1 cellular context compared by ENCODE assay signal in the genomic region with DNA sequence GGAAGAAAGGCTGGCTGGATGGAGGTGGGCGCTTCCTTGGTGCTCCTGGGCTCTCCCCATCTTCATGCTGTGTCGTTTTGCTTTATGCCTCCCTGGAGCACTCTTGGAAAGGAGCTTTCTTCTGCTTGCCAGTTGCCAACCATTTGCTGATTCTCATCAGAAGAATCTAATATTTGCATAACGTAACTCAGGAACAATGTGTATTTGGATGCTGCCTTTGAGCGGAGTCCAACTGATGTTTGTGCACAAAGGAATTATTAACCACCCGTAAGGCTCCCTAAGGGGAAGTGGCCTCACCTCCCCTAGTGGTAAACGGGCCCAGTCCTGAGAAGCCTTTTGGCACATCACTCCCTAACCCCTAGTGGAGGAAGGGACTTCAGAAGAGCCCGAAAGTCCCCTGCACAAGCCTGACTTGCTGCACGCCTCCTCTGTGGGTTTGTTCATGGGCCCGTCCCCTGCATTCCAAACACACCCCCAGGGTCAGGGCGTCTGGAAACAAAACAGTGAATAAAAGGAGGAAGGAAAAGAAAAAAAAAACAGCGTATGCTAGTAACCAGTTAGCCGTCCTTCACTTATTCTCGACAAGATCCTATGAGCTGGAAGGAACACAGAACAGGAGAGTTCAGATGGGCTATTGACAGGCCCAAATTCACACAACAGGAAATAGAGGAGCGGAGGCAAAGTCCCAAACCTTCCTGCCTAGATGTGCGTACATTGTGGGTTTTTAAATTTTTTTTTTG.
TF ChIP-seq lines count a peak whose summit lies in the region.

No MANE protein-coding gene starts in this region.

TF ChIP-seq in HepG2, 621 proteins besides CTCF, POLR2A, EP300 and RAD21 (continued from another document):
- TF ChIP-seq, protein P1, sequence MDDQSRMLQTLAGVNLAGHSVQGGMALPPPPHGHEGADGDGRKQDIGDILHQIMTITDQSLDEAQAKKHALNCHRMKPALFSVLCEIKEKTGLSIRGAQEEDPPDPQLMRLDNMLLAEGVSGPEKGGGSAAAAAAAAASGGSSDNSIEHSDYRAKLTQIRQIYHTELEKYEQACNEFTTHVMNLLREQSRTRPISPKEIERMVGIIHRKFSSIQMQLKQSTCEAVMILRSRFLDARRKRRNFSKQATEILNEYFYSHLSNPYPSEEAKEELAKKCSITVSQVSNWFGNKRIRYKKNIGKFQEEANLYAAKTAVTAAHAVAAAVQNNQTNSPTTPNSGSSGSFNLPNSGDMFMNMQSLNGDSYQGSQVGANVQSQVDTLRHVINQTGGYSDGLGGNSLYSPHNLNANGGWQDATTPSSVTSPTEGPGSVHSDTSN (CRISPR knock-in tag; IDR thresholded peaks at IDR 0.05; ENCODE audit: borderline replicate concordance) = no peak
- TF ChIP-seq ZNF282 (IDR thresholded peaks at IDR 0.05; ENCODE audit: partially characterized antibody) = no peak
- TF ChIP-seq RXRB (CRISPR knock-in tag; IDR thresholded peaks at IDR 0.05; ENCODE audit: borderline replicate concordance) = peak; percentile 92
- TF ChIP-seq, protein P2, sequence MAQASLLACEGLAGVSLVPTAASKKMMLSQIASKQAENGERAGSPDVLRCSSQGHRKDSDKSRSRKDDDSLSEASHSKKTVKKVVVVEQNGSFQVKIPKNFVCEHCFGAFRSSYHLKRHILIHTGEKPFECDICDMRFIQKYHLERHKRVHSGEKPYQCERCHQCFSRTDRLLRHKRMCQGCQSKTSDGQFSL (CRISPR knock-in tag; IDR thresholded peaks at IDR 0.05) = no peak
- no peak for TF ChIP-seq ZBTB3 (CRISPR knock-in tag; IDR thresholded peaks at IDR 0.05; ENCODE audit: borderline replicate concordance, low read depth)
- no peak; the same call in 1 of the 2 replicates for TF ChIP-seq ZNF709 (CRISPR knock-in tag; IDR thresholded peaks at IDR 0.05)
- TF ChIP-seq, protein P3, sequence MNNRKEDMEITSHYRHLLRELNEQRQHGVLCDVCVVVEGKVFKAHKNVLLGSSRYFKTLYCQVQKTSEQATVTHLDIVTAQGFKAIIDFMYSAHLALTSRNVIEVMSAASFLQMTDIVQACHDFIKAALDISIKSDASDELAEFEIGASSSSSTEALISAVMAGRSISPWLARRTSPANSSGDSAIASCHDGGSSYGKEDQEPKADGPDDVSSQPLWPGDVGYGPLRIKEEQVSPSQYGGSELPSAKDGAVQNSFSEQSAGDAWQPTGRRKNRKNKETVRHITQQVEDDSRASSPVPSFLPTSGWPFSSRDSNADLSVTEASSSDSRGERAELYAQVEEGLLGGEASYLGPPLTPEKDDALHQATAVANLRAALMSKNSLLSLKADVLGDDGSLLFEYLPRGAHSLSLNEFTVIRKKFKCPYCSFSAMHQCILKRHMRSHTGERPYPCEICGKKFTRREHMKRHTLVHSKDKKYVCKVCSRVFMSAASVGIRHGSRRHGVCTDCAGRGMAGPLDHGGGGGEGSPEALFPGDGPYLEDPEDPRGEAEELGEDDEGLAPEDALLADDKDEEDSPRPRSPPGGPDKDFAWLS (CRISPR knock-in tag; IDR thresholded peaks at IDR 0.05; ENCODE audit: borderline replicate concordance) = no peak
- TF ChIP-seq ZNF703 (CRISPR knock-in tag; IDR thresholded peaks at IDR 0.05; ENCODE audit: borderline replicate concordance) = 0 out of 2 replicates have a peak, but pooled peaks have one; percentile 66
- no peak for TF ChIP-seq U2AF1 (optimal IDR thresholded peaks at IDR 0.05; ENCODE audit: low read depth, low read length)
- TF ChIP-seq GABPA (IDR thresholded peaks at IDR 0.05; ENCODE audit: low read depth, low read length) = no peak
- peak; percentile 64; the same call in 1 of the 2 replicates for TF ChIP-seq GABPA (CRISPR knock-in tag; IDR thresholded peaks at IDR 0.05; ENCODE audit: low read depth)
- TF ChIP-seq, protein P4, sequence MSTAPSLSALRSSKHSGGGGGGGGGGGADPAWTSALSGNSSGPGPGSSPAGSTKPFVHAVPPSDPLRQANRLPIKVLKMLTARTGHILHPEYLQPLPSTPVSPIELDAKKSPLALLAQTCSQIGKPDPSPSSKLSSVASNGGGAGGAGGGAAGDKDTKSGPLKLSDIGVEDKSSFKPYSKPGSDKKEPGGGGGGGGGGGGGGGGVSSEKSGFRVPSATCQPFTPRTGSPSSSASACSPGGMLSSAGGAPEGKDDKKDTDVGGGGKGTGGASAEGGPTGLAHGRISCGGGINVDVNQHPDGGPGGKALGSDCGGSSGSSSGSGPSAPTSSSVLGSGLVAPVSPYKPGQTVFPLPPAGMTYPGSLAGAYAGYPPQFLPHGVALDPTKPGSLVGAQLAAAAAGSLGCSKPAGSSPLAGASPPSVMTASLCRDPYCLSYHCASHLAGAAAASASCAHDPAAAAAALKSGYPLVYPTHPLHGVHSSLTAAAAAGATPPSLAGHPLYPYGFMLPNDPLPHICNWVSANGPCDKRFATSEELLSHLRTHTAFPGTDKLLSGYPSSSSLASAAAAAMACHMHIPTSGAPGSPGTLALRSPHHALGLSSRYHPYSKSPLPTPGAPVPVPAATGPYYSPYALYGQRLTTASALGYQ (CRISPR knock-in tag; IDR thresholded peaks at IDR 0.05) = peak; percentile 89
- TF ChIP-seq MLLT10 (CRISPR knock-in tag; IDR thresholded peaks at IDR 0.05) = no peak
- peak; percentile 79; the same call in 1 of the 2 replicates for TF ChIP-seq SAFB2 (CRISPR knock-in tag; IDR thresholded peaks at IDR 0.05; ENCODE audit: borderline replicate concordance, low read depth)
- peak; percentile 62; the same call in 1 of the 2 replicates for TF ChIP-seq EHMT2 (IDR thresholded peaks at IDR 0.05; ENCODE audit: borderline replicate concordance, low read depth, low read length)
- TF ChIP-seq ATRX (CRISPR knock-in tag; IDR thresholded peaks at IDR 0.05; ENCODE audit: borderline replicate concordance) = no peak
- TF ChIP-seq PPARG (CRISPR knock-in tag; conservative IDR thresholded peaks at IDR 0.05) = peak; percentile 75
- TF ChIP-seq CBX1 (IDR thresholded peaks at IDR 0.05; ENCODE audit: low read depth) = no peak
- no peak for TF ChIP-seq HOXA7 (CRISPR knock-in tag; IDR thresholded peaks at IDR 0.05)
- TF ChIP-seq, protein P5, sequence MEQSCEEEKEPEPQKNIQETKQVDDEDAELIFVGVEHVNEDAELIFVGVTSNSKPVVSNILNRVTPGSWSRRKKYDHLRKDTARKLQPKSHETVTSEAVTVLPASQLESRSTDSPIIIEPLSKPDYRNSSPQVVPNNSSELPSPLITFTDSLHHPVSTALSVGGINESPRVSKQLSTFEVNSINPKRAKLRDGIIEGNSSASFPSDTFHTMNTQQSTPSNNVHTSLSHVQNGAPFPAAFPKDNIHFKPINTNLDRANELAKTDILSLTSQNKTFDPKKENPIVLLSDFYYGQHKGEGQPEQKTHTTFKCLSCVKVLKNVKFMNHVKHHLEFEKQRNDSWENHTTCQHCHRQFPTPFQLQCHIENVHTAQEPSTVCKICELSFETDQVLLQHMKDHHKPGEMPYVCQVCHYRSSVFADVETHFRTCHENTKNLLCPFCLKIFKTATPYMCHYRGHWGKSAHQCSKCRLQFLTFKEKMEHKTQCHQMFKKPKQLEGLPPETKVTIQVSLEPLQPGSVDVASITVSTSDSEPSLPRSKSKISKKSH (CRISPR knock-in tag; IDR thresholded peaks at IDR 0.05; ENCODE audit: borderline replicate concordance) = no peak
- TF ChIP-seq ZNF674 (CRISPR knock-in tag; IDR thresholded peaks at IDR 0.05; ENCODE audit: low read depth) = no peak
- TF ChIP-seq PTBP1 (IDR thresholded peaks at IDR 0.05; ENCODE audit: low read depth, low read length, poor library complexity, severe bottlenecking) = no peak
- TF ChIP-seq ETV6 (CRISPR knock-in tag; conservative IDR thresholded peaks at IDR 0.05) = 0 out of 2 replicates have a peak, but pooled peaks have one; percentile 28
- no peak for TF ChIP-seq FLYWCH1 (CRISPR knock-in tag; IDR thresholded peaks at IDR 0.05)
- TF ChIP-seq, protein P6, sequence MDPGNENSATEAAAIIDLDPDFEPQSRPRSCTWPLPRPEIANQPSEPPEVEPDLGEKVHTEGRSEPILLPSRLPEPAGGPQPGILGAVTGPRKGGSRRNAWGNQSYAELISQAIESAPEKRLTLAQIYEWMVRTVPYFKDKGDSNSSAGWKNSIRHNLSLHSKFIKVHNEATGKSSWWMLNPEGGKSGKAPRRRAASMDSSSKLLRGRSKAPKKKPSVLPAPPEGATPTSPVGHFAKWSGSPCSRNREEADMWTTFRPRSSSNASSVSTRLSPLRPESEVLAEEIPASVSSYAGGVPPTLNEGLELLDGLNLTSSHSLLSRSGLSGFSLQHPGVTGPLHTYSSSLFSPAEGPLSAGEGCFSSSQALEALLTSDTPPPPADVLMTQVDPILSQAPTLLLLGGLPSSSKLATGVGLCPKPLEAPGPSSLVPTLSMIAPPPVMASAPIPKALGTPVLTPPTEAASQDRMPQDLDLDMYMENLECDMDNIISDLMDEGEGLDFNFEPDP (CRISPR knock-in tag; conservative IDR thresholded peaks at IDR 0.05) = no peak
- TF ChIP-seq ZZZ3 (CRISPR knock-in tag; IDR thresholded peaks at IDR 0.05; ENCODE audit: borderline replicate concordance) = no peak
- TF ChIP-seq, protein P7, sequence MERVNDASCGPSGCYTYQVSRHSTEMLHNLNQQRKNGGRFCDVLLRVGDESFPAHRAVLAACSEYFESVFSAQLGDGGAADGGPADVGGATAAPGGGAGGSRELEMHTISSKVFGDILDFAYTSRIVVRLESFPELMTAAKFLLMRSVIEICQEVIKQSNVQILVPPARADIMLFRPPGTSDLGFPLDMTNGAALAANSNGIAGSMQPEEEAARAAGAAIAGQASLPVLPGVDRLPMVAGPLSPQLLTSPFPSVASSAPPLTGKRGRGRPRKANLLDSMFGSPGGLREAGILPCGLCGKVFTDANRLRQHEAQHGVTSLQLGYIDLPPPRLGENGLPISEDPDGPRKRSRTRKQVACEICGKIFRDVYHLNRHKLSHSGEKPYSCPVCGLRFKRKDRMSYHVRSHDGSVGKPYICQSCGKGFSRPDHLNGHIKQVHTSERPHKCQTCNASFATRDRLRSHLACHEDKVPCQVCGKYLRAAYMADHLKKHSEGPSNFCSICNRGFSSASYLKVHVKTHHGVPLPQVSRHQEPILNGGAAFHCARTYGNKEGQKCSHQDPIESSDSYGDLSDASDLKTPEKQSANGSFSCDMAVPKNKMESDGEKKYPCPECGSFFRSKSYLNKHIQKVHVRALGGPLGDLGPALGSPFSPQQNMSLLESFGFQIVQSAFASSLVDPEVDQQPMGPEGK (CRISPR knock-in tag; IDR thresholded peaks at IDR 0.05) = peak; percentile 80
- no peak for TF ChIP-seq ZNF547 (CRISPR knock-in tag; IDR thresholded peaks at IDR 0.05)
- TF ChIP-seq ZNF432 (CRISPR knock-in tag; IDR thresholded peaks at IDR 0.05; ENCODE audit: borderline replicate concordance) = no peak
- peak; percentile 66; the same call in 1 of the 2 replicates for TF ChIP-seq ZBTB38 (CRISPR knock-in tag; IDR thresholded peaks at IDR 0.05)
- TF ChIP-seq ZNF205 (CRISPR knock-in tag; IDR thresholded peaks at IDR 0.05) = 0 out of 2 replicates have a peak, but pooled peaks have one; percentile 26
- peak; percentile 85; the same call in 1 of the 2 replicates for TF ChIP-seq NCOR1 (IDR thresholded peaks at IDR 0.05; ENCODE audit: borderline replicate concordance, low read length)
